1 cellular context compared by ENCODE assay signal in genomic region chr2:27354597-27354927, GRCh38.
TF ChIP-seq lines count a peak whose summit lies in the region.

No MANE protein-coding gene starts in this region.

TF ChIP-seq in HepG2, 621 proteins besides CTCF, POLR2A, EP300 and RAD21:
- TF ChIP-seq SUZ12 (IDR thresholded peaks at IDR 0.05; ENCODE audit: low read depth, low read length) (no peak), MXD4 (CRISPR knock-in tag; IDR thresholded peaks at IDR 0.05) (peak; percentile 4; the same call in 1 of the 2 replicates), ZFP82 (CRISPR knock-in tag; IDR thresholded peaks at IDR 0.05; ENCODE audit: borderline replicate concordance) (0 out of 2 replicates have a peak, but pooled peaks have one; percentile 58), ZNF292 (CRISPR knock-in tag; IDR thresholded peaks at IDR 0.05; ENCODE audit: borderline replicate concordance, low read depth) (no peak), LCORL (IDR thresholded peaks at IDR 0.05) (no peak), LCORL (CRISPR knock-in tag; IDR thresholded peaks at IDR 0.05) (no peak), ZNF629 (CRISPR knock-in tag; conservative IDR thresholded peaks at IDR 0.05) (no peak), ZNF326 (CRISPR knock-in tag; IDR thresholded peaks at IDR 0.05; ENCODE audit: borderline replicate concordance) (no peak), ZFY (CRISPR knock-in tag; IDR thresholded peaks at IDR 0.05) (no peak), ZNF615 (CRISPR knock-in tag; IDR thresholded peaks at IDR 0.05; ENCODE audit: borderline replicate concordance) (no peak), ZHX2 (IDR thresholded peaks at IDR 0.05; ENCODE audit: low read depth) (no peak), ZHX2 (CRISPR knock-in tag; IDR thresholded peaks at IDR 0.05; ENCODE audit: borderline replicate concordance) (no peak), ZNF331 (CRISPR knock-in tag; IDR thresholded peaks at IDR 0.05) (no peak), ZNF782 (CRISPR knock-in tag; IDR thresholded peaks at IDR 0.05; ENCODE audit: borderline replicate concordance) (no peak), ZNF546 (CRISPR knock-in tag; conservative IDR thresholded peaks at IDR 0.05) (no peak), TMF1 (CRISPR knock-in tag; IDR thresholded peaks at IDR 0.05; ENCODE audit: low read depth) (no peak), MTF2 (CRISPR knock-in tag; IDR thresholded peaks at IDR 0.05; ENCODE audit: borderline replicate concordance) (no peak), ARHGAP35 (CRISPR knock-in tag; IDR thresholded peaks at IDR 0.05; ENCODE audit: borderline replicate concordance) (no peak), ZNF605 (CRISPR knock-in tag; IDR thresholded peaks at IDR 0.05) (no peak), NKX3-1 (CRISPR knock-in tag; IDR thresholded peaks at IDR 0.05) (0 out of 2 replicates have a peak, but pooled peaks have one; percentile 24), ZNF670 (CRISPR knock-in tag; IDR thresholded peaks at IDR 0.05; ENCODE audit: borderline replicate concordance) (0 out of 2 replicates have a peak, but pooled peaks have one; percentile 49), ZNF317 (CRISPR knock-in tag; IDR thresholded peaks at IDR 0.05) (no peak), ARID2 (CRISPR knock-in tag; IDR thresholded peaks at IDR 0.05; ENCODE audit: borderline replicate concordance) (peak; percentile 62; the same call in 1 of the 2 replicates), ZNF503 (CRISPR knock-in tag; IDR thresholded peaks at IDR 0.05) (no peak), MEIS1 (CRISPR knock-in tag; IDR thresholded peaks at IDR 0.05; ENCODE audit: borderline replicate concordance) (no peak), HOXA5 (CRISPR knock-in tag; IDR thresholded peaks at IDR 0.05) (no peak), IKZF4 (CRISPR knock-in tag; IDR thresholded peaks at IDR 0.05; ENCODE audit: borderline replicate concordance, low read depth, not compliant biosample characterization) (no peak), ZNF644 (CRISPR knock-in tag; IDR thresholded peaks at IDR 0.05; ENCODE audit: low read depth) (no peak), ZNF772 (CRISPR knock-in tag; IDR thresholded peaks at IDR 0.05) (no peak), SALL1 (CRISPR knock-in tag; IDR thresholded peaks at IDR 0.05) (no peak), ZSCAN21 (CRISPR knock-in tag; IDR thresholded peaks at IDR 0.05; ENCODE audit: borderline replicate concordance) (0 out of 2 replicates have a peak, but pooled peaks have one; percentile 10), NR2C2 (CRISPR knock-in tag; IDR thresholded peaks at IDR 0.05; ENCODE audit: borderline replicate concordance) (no peak), CREM (IDR thresholded peaks at IDR 0.05) (no peak), CREM (CRISPR knock-in tag; IDR thresholded peaks at IDR 0.05) (no peak), MIER3 (CRISPR knock-in tag; IDR thresholded peaks at IDR 0.05; ENCODE audit: borderline replicate concordance) (no peak)
- TF ChIP-seq, protein P1, sequence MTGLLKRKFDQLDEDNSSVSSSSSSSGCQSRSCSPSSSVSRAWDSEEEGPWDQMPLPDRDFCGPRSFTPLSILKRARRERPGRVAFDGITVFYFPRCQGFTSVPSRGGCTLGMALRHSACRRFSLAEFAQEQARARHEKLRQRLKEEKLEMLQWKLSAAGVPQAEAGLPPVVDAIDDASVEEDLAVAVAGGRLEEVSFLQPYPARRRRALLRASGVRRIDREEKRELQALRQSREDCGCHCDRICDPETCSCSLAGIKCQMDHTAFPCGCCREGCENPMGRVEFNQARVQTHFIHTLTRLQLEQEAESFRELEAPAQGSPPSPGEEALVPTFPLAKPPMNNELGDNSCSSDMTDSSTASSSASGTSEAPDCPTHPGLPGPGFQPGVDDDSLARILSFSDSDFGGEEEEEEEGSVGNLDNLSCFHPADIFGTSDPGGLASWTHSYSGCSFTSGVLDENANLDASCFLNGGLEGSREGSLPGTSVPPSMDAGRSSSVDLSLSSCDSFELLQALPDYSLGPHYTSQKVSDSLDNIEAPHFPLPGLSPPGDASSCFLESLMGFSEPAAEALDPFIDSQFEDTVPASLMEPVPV (CRISPR knock-in tag; IDR thresholded peaks at IDR 0.05) = no peak
- TF ChIP-seq, protein P2, sequence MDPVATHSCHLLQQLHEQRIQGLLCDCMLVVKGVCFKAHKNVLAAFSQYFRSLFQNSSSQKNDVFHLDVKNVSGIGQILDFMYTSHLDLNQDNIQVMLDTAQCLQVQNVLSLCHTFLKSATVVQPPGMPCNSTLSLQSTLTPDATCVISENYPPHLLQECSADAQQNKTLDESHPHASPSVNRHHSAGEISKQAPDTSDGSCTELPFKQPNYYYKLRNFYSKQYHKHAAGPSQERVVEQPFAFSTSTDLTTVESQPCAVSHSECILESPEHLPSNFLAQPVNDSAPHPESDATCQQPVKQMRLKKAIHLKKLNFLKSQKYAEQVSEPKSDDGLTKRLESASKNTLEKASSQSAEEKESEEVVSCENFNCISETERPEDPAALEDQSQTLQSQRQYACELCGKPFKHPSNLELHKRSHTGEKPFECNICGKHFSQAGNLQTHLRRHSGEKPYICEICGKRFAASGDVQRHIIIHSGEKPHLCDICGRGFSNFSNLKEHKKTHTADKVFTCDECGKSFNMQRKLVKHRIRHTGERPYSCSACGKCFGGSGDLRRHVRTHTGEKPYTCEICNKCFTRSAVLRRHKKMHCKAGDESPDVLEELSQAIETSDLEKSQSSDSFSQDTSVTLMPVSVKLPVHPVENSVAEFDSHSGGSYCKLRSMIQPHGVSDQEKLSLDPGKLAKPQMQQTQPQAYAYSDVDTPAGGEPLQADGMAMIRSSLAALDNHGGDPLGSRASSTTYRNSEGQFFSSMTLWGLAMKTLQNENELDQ (CRISPR knock-in tag; IDR thresholded peaks at IDR 0.05; ENCODE audit: borderline replicate concordance) = no peak
- TF ChIP-seq, protein P3, sequence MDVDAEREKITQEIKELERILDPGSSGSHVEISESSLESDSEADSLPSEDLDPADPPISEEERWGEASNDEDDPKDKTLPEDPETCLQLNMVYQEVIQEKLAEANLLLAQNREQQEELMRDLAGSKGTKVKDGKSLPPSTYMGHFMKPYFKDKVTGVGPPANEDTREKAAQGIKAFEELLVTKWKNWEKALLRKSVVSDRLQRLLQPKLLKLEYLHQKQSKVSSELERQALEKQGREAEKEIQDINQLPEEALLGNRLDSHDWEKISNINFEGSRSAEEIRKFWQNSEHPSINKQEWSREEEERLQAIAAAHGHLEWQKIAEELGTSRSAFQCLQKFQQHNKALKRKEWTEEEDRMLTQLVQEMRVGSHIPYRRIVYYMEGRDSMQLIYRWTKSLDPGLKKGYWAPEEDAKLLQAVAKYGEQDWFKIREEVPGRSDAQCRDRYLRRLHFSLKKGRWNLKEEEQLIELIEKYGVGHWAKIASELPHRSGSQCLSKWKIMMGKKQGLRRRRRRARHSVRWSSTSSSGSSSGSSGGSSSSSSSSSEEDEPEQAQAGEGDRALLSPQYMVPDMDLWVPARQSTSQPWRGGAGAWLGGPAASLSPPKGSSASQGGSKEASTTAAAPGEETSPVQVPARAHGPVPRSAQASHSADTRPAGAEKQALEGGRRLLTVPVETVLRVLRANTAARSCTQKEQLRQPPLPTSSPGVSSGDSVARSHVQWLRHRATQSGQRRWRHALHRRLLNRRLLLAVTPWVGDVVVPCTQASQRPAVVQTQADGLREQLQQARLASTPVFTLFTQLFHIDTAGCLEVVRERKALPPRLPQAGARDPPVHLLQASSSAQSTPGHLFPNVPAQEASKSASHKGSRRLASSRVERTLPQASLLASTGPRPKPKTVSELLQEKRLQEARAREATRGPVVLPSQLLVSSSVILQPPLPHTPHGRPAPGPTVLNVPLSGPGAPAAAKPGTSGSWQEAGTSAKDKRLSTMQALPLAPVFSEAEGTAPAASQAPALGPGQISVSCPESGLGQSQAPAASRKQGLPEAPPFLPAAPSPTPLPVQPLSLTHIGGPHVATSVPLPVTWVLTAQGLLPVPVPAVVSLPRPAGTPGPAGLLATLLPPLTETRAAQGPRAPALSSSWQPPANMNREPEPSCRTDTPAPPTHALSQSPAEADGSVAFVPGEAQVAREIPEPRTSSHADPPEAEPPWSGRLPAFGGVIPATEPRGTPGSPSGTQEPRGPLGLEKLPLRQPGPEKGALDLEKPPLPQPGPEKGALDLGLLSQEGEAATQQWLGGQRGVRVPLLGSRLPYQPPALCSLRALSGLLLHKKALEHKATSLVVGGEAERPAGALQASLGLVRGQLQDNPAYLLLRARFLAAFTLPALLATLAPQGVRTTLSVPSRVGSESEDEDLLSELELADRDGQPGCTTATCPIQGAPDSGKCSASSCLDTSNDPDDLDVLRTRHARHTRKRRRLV (CRISPR knock-in tag; IDR thresholded peaks at IDR 0.05) = 0 out of 2 replicates have a peak, but pooled peaks have one; percentile 10
